In the genomic region with DNA sequence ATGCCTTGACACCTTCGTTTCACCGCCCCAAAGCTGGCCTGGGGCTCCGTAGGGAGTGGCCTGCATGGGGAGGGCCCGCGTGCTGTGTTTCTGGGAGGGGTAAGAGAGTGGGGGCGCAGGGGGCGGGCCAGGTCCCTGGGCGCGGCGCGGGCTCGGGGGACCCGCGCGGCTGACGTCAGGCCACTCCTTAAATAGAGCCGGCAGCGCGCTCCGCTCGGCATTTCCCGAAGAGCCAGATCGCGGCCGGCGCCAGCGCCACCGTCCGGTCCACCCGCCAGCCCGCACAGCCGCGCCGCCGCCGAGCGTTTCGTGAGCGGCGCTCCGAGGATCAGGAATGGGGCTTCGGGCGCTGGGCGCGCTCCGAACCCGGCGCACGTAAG, we compare ENCODE assay signal across 8 cellular contexts. TPM values are rescaled to one million over a fixed set of nuclear protein-coding genes. Genes with fewer than 3 reads are reported as not detected.
DNase-seq lines count a peak whose midpoint lies in the region; ATAC-seq and TF ChIP-seq lines count a peak whose summit lies in the region.

Gene HS3ST2, plus strand, starts transcription at position 217 of the 380 bp plus-strand sequence. CDS start 449 bp downstream, outside the sequence.

- H3K9me3 ChIP-seq in gastroesophageal sphincter (no peaks in the 10 kb centered on the region), parathyroid adenoma (ENCODE audit: control insufficient read depth, low read length) (no peaks in the 10 kb centered on the region)

- DNase-seq in G401 (ENCODE audit: low spot score) (peak; percentile 25), NCI-H82 treated with DMSO at 0.1 percent for 48 hours (lab: John Stamatoyannopoulos, UW; ENCODE audit: unreplicated experiment) (peak; percentile 12), cerebellar nuclear complex (lab: John Stamatoyannopoulos, UW) (no peak)
- no peak for DNase-seq in stimulated activated effector memory CD8-positive, alpha-beta T cell treated with anti-CD3 and anti-CD28 coated beads, Interleukin-12 subunit alpha, Interleukin-12 subunit beta, amount 100 ng/mL, for 72 hours (ENCODE audit: low spot score in 2 of 2)

- TF ChIP-seq EP300 in gastroesophageal sphincter (IDR thresholded peaks at IDR 0.05): no peak

- peaks cover 0 to 22% (median 17%) of the 10 kb centered on the region in 3 donors for H3K4me1 ChIP-seq in gastroesophageal sphincter
- H3K4me1 ChIP-seq in parathyroid adenoma: no peaks in the 10 kb centered on the region

- TF ChIP-seq CTCF in gastroesophageal sphincter (IDR thresholded peaks at IDR 0.05) (peak in 3 of 4 experiments; percentile 43 to 64 (median 46)), parathyroid adenoma (IDR thresholded peaks at IDR 0.05) (peak; percentile 27)

- no CpG with 5 or more reads among the region's 49 CpGs for WGBS in gastroesophageal sphincter (ENCODE audit: low coverage in 1 of 2), 2 donors

- peaks cover 59% of the 10 kb centered on the region for H3K27me3 ChIP-seq in gastroesophageal sphincter
- H3K27me3 ChIP-seq in parathyroid adenoma (ENCODE audit: control insufficient read depth, insufficient read depth, low read length): peaks cover 9% of the 10 kb centered on the region

- H3K36me3 ChIP-seq in gastroesophageal sphincter (no peaks in the 10 kb centered on the region), parathyroid adenoma (ENCODE audit: control insufficient read depth, insufficient read depth, low read length) (no peaks in the 10 kb centered on the region)

- peak within 1 kb of the TSS; percentile 69 for H2AFZ ChIP-seq in parathyroid adenoma

- H3K27ac ChIP-seq in gastroesophageal sphincter (peak within 1 kb of the TSS in 1 of 4 donors; percentile 27), parathyroid adenoma (no peak within 1 kb of the TSS)

- no peaks in the 10 kb centered on the region for H3K79me2 ChIP-seq in parathyroid adenoma

- no peaks in the 10 kb centered on the region for H3K4me1 Mint-ChIP-seq in stimulated activated effector memory CD8-positive, alpha-beta T cell treated with anti-CD3 and anti-CD28 coated beads, Interleukin-12 subunit alpha, Interleukin-12 subunit beta, amount 100 ng/mL, for 72 hours

- no peak within 1 kb of the TSS for H3K9ac ChIP-seq in parathyroid adenoma

- H3K9me3 Mint-ChIP-seq in stimulated activated effector memory CD8-positive, alpha-beta T cell treated with anti-CD3 and anti-CD28 coated beads, Interleukin-12 subunit alpha, Interleukin-12 subunit beta, amount 100 ng/mL, for 72 hours: peaks cover under 1% of the 10 kb centered on the region

- in situ Hi-C loops in G401 (cut with HindIII; ENCODE audit: low sequenced_read_pairs): no loop called here

- ATAC-seq in gastroesophageal sphincter (peak; percentile 59), HG03095 (IDR thresholded peaks at IDR 0.05; ENCODE audit: unreplicated experiment) (no peak), HG02938 (IDR thresholded peaks at IDR 0.05; ENCODE audit: unreplicated experiment) (no peak)
- no peak for ATAC-seq in stimulated activated effector memory CD8-positive, alpha-beta T cell treated with anti-CD3 and anti-CD28 coated beads, Interleukin-12 subunit alpha, Interleukin-12 subunit beta, amount 100 ng/mL, for 72 hours

- H3K4me2 ChIP-seq in parathyroid adenoma (ENCODE audit: low read length): peak within 1 kb of the TSS; percentile 47

- no peak for TF ChIP-seq POLR2A in gastroesophageal sphincter (IDR thresholded peaks at IDR 0.05)

- no peak within 1 kb of the TSS for H3K4me3 Mint-ChIP-seq in stimulated activated effector memory CD8-positive, alpha-beta T cell treated with anti-CD3 and anti-CD28 coated beads, Interleukin-12 subunit alpha, Interleukin-12 subunit beta, amount 100 ng/mL, for 72 hours

- peak within 1 kb of the TSS; percentile 40 to 56 for H3K4me3 ChIP-seq in gastroesophageal sphincter
- no peak within 1 kb of the TSS for H3K4me3 ChIP-seq in parathyroid adenoma (ENCODE audit: low read depth, low read length)

- no peaks in the 10 kb centered on the region for H3K36me3 Mint-ChIP-seq in stimulated activated effector memory CD8-positive, alpha-beta T cell treated with anti-CD3 and anti-CD28 coated beads, Interleukin-12 subunit alpha, Interleukin-12 subunit beta, amount 100 ng/mL, for 72 hours

- H3K27ac Mint-ChIP-seq in stimulated activated effector memory CD8-positive, alpha-beta T cell treated with anti-CD3 and anti-CD28 coated beads, Interleukin-12 subunit alpha, Interleukin-12 subunit beta, amount 100 ng/mL, for 72 hours: no peak within 1 kb of the TSS

RNA-seq across cellular contexts. Expression of gene HS3ST2, which starts in this region (rescaled TPM):
- total RNA-seq in G401 (2014; rRNA removed; shearing (Covaris generic)): not detected in 2 replicates
- 1 to 10 TPM in 3 of 4 donors, under 1 TPM in 1; 0.66 to 2.0 (median 1.7) TPM for total RNA-seq in gastroesophageal sphincter

Comparison
In these comparisons a context has a peak if more than half of its experiments do, and no peak if none do; other contexts are left out.
1. Peak in DNase-seq in G401; RNA of the gene not detected or under 1 TPM.